8 cellular contexts compared by ENCODE assay signal in the genomic region with DNA sequence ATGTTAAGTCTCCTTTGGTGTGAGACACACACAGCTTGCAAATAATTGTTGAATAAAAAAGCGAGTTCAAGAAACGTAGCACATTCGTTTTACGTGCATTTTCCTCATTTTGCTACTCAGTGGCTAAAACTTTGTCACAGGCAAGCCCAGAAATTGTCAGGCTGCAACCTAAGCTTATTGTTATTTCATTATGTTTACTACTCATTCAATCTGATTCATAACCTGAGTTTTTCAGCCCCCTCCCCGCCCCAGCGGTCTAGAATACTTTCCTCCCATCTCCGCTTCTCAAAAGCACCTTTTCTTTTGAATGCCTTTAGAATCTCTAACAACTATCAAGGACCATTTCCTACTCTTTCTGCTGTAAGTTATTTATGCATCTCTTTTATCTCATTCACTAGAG. TPM values are rescaled to one million over a fixed set of nuclear protein-coding genes. Genes with fewer than 3 reads are reported as not detected.
DNase-seq lines count a peak whose midpoint lies in the region; ATAC-seq, FAIRE-seq and TF ChIP-seq lines count a peak whose summit lies in the region.

No MANE protein-coding gene starts in this region.

- TF ChIP-seq CTCF in OCI-LY7 (conservative IDR thresholded peaks at IDR 0.05; ENCODE audit: low read length) (no peak), H1 (IDR thresholded peaks at IDR 0.05; ENCODE audit: control extremely low read depth in 1 of 3, insufficient read depth in 1 of 3, low read depth in 1 of 3, low read length in 3 of 3) (no peak)

- H3K9ac ChIP-seq in H1 (replicated peaks in 1 of 4; ENCODE audit: extremely low read depth in 1 of 4, low read depth in 3 of 4, low read length in 3 of 4), result peak overlapping the region in 3 of 4 experiments; percentile 78 to 95 (median 89); a peak in 6 of 7 replicates

- no peak overlapping the region for H2BK12ac ChIP-seq in H1 (ENCODE audit: low read depth, low read length)

- H3K9me2 ChIP-seq in OCI-LY7 (ENCODE audit: insufficient read depth, low read length), result no peaks in the 10 kb centered on the region

- peak overlapping the region; percentile 94 for H3K4me3 ChIP-seq in CD4-positive, CD25-positive, alpha-beta regulatory T cell (ENCODE audit: low read depth, low read length)
- H3K4me3 ChIP-seq in OCI-LY7 (ENCODE audit: low read depth, low read length, poor library complexity, severe bottlenecking) (peak overlapping the region; percentile 89), H1 (ENCODE audit: extremely low read depth in 1 of 4, insufficient read depth in 2 of 4, low read depth in 3 of 4, low read length in 4 of 4) (peak overlapping the region; percentile 73 to 96 (median 93)), neuron (ENCODE audit: low read length) (peak overlapping the region; percentile 81)

- no peak for ATAC-seq in CD4-positive, CD25-positive, alpha-beta regulatory T cell (ENCODE audit: low read depth in 2 of 2)
- ATAC-seq in GM19452 (IDR thresholded peaks at IDR 0.05; ENCODE audit: unreplicated experiment) (no peak), HG03565 (IDR thresholded peaks at IDR 0.05; ENCODE audit: unreplicated experiment) (no peak)

- H2BK5ac ChIP-seq in H1 (ENCODE audit: low read depth, low read length), result no peak overlapping the region

- H3K79me2 ChIP-seq in OCI-LY7 (ENCODE audit: insufficient read depth, low read depth, low read length), result peaks cover 57% of the 10 kb centered on the region
- H3K79me2 ChIP-seq in H1 (ENCODE audit: control insufficient read depth in 1 of 2, insufficient read depth in 2 of 2, low read length in 2 of 2), result peaks cover 26 to 56% of the 10 kb centered on the region in 2 experiments

- H3K4me1 ChIP-seq in CD4-positive, CD25-positive, alpha-beta regulatory T cell (ENCODE audit: control insufficient read depth, insufficient read depth, low read length, poor library complexity, severe bottlenecking), result peaks cover 43% of the 10 kb centered on the region
- H3K4me1 ChIP-seq in OCI-LY7 (ENCODE audit: insufficient read depth, low read length, poor library complexity, severe bottlenecking) (peaks cover 41% of the 10 kb centered on the region), H1 (replicated peaks in 1 of 4; ENCODE audit: control insufficient read depth in 3 of 4, insufficient read depth in 4 of 4, low read length in 3 of 4) (peaks cover 0 to 5% (median 0%) of the 10 kb centered on the region in 4 experiments; a peak in 3 of 7 replicates), neuron (ENCODE audit: insufficient read depth, low read length) (peaks cover 17% of the 10 kb centered on the region)

- H3K4ac ChIP-seq in H1 (replicated peaks; ENCODE audit: insufficient read length, low read depth, low read length), result no peak overlapping the region

- POLR2A ChIA-PET in OCI-LY7 (lab: Charles Lee) (no interaction called here), H1 (lab: Charles Lee; ENCODE audit: partially characterized antibody) (interaction anchor here (0.6 to 3.0 kb wide), 4 partner anchors 11 to 259 kb away, joined by 3 to 12 read pairs (median 4); partner anchors contain the start of genes PEX1 and RBM48)

- peak overlapping the region; percentile 88 for H3K27ac ChIP-seq in CD4-positive, CD25-positive, alpha-beta regulatory T cell (ENCODE audit: insufficient read depth, low read length, poor library complexity, severe bottlenecking)
- H3K27ac ChIP-seq in OCI-LY7 (ENCODE audit: low read depth, low read length, poor library complexity, severe bottlenecking) (no peak overlapping the region), H1 (ENCODE audit: low read depth, low read length) (no peak overlapping the region)

- peaks cover 2% of the 10 kb centered on the region for H3K36me3 ChIP-seq in CD4-positive, CD25-positive, alpha-beta regulatory T cell (ENCODE audit: control insufficient read depth, insufficient read depth, low read length)
- H3K36me3 ChIP-seq in OCI-LY7 (ENCODE audit: insufficient read depth, low read length) (peaks cover 44% of the 10 kb centered on the region), H1 (ENCODE audit: control insufficient read depth in 2 of 4, insufficient read depth in 4 of 4, low read length in 3 of 4) (no peaks in the 10 kb centered on the region; a peak in 1 of 8 replicates), neuron (ENCODE audit: insufficient read depth, low read length) (no peaks in the 10 kb centered on the region)

- peak overlapping the region; percentile 89 to 97 (median 96) for H3K27ac Mint-ChIP-seq in CD4-positive, CD25-positive, alpha-beta regulatory T cell

- H3K4me3 Mint-ChIP-seq in CD4-positive, CD25-positive, alpha-beta regulatory T cell, result peak overlapping the region; percentile 86 to 99 (median 94)

- H4K20me1 ChIP-seq in OCI-LY7 (ENCODE audit: insufficient read depth, low read length) (peaks cover 42% of the 10 kb centered on the region), H1 (replicated peaks in 1 of 2; ENCODE audit: control insufficient read depth in 1 of 2, insufficient read depth in 2 of 2, low read length in 2 of 2) (peaks cover 0 to 12% of the 10 kb centered on the region in 2 experiments)

- H3K79me1 ChIP-seq in H1 (ENCODE audit: low read depth, low read length), result 0 out of 2 replicates have a peak, but pooled peaks cover 2% of the 10 kb centered on the region

- no peak overlapping the region for H3K18ac ChIP-seq in H1 (ENCODE audit: extremely low read depth, low read length)

- no peak overlapping the region for H3K14ac ChIP-seq in H1 (ENCODE audit: insufficient read length)

- intact Hi-C loops in OCI-LY7 (cut with micrococcal nuclease; ENCODE audit: unreplicated experiment), result loop anchor here (5.0 kb wide), 1 partner anchor 62 kb away; the partner anchor contains the start of genes PEX1 and RBM48

- TF ChIP-seq RAD21 in H1 (IDR thresholded peaks at IDR 0.05 in 1 of 2, conservative IDR thresholded peaks at IDR 0.05 in 1 of 2; ENCODE audit: low read depth in 2 of 2, low read length in 2 of 2), result no peak

- H3K9me3 ChIP-seq in CD4-positive, CD25-positive, alpha-beta regulatory T cell (ENCODE audit: control insufficient read depth in 2 of 2, low read length in 2 of 2), result no peaks in the 10 kb centered on the region
- peaks cover 14% of the 10 kb centered on the region; the same call in 1 of the 2 replicates for H3K9me3 ChIP-seq in OCI-LY7 (ENCODE audit: low read length)
- no peaks in the 10 kb centered on the region for H3K9me3 ChIP-seq in H1 (ENCODE audit: insufficient read depth in 2 of 2, low read depth in 1 of 2, low read length in 1 of 2)
- H3K9me3 ChIP-seq in neuron (ENCODE audit: low read length), result no peaks in the 10 kb centered on the region

- H2BK120ac ChIP-seq in H1 (replicated peaks; ENCODE audit: low read depth, low read length), result no peak overlapping the region

- no peak overlapping the region for H2BK20ac ChIP-seq in H1 (ENCODE audit: low read length)

- H3K23ac ChIP-seq in H1 (ENCODE audit: insufficient read length), result no peak overlapping the region

- WGBS in H1 (ENCODE audit: extremely low coverage in 1 of 2, insufficient coverage in 1 of 2, insufficient read length in 1 of 2, insufficient replicate concordance in 2 of 2, low coverage in 1 of 2, low lambda C conversion rate in 2 of 2, missing lambda C conversion rate in 1 of 2), 2 experiments, result 55% methylated on average over 7 of the region's 7 CpGs; no CpG with 5 or more reads in 1 of the 2 experiments

- H3K56ac ChIP-seq in H1 (replicated peaks; ENCODE audit: insufficient read length, low read depth, low read length), result no peak overlapping the region

- H3K9me3 Mint-ChIP-seq in CD4-positive, CD25-positive, alpha-beta regulatory T cell, result peaks cover 0 to 8% (median 0%) of the 10 kb centered on the region in 7 donors

- H3K36me3 Mint-ChIP-seq in CD4-positive, CD25-positive, alpha-beta regulatory T cell, result peaks cover 4% of the 10 kb centered on the region

- no peak overlapping the region for H4K91ac ChIP-seq in H1 (replicated peaks; ENCODE audit: insufficient read length, low read length)

- no peak for DNase-seq in CD4-positive, CD25-positive, alpha-beta regulatory T cell
- no peak for DNase-seq in OCI-LY7 (ENCODE audit: low spot score)
- no peak for DNase-seq in H1 (ENCODE audit: low read depth in 1 of 2, low spot score in 2 of 2)
- no peak for DNase-seq in DMS53 treated with DMSO at 0.1 percent for 48 hours (lab: John Stamatoyannopoulos, UW; ENCODE audit: unreplicated experiment)
- DNase-seq in putamen (ENCODE audit: low spot score), result no peak

- FAIRE-seq in H1 (lab: Jason Lieb, UNC), result no peak

- peaks cover 30% of the 10 kb centered on the region for H3K27me3 Mint-ChIP-seq in CD4-positive, CD25-positive, alpha-beta regulatory T cell

- no peak overlapping the region for H2AK5ac ChIP-seq in H1 (ENCODE audit: low read depth, low read length)

- no peak for TF ChIP-seq EP300 in H1 (IDR thresholded peaks at IDR 0.05; ENCODE audit: borderline replicate concordance in 1 of 2, low read depth in 2 of 2, low read length in 2 of 2)

- TSS peak; percentile 48 for BruUV-seq in OCI-LY7 (replicated peaks; lab: Mats Ljungman, UMichigan)

- peak overlapping the region; percentile 83 for H3K4me2 ChIP-seq in OCI-LY7 (ENCODE audit: low read length)
- peak overlapping the region; percentile 74 to 93 for H3K4me2 ChIP-seq in H1 (ENCODE audit: insufficient read depth in 1 of 2, low read depth in 2 of 2, low read length in 2 of 2)

- H3K4me1 Mint-ChIP-seq in CD4-positive, CD25-positive, alpha-beta regulatory T cell, result peaks cover 35 to 63% (median 47%) of the 10 kb centered on the region in 4 donors

- CTCF ChIA-PET in OCI-LY7 (lab: Charles Lee; ENCODE audit: unreplicated experiment) (no interaction called here), H1 (lab: Charles Lee; ENCODE audit: partially characterized antibody) (interaction anchor here (0.8 to 7.6 kb wide), 5 partner anchors 9 to 494 kb away, joined by 3 to 84 read pairs (median 3); no protein-coding TSS in a partner anchor)

- no peak overlapping the region for H4K8ac ChIP-seq in H1 (ENCODE audit: extremely low read depth, insufficient read depth, low read length)

- no peak overlapping the region for H2BK15ac ChIP-seq in H1 (ENCODE audit: low read length)

- no peak for TF ChIP-seq POLR2A in H1 (IDR thresholded peaks at IDR 0.05; ENCODE audit: control extremely low read depth in 1 of 2, low read depth in 2 of 2, low read length in 2 of 2)

- no peak overlapping the region for H2AFZ ChIP-seq in OCI-LY7 (ENCODE audit: low read length)
- no peak overlapping the region for H2AFZ ChIP-seq in H1 (ENCODE audit: low read length)
- H2AFZ ChIP-seq in neuron (ENCODE audit: low read depth, low read length), result no peak overlapping the region

- 0 out of 2 replicates have a peak, but pooled peaks cover 3% of the 10 kb centered on the region for H3K23me2 ChIP-seq in H1 (ENCODE audit: low read depth, low read length)

- H3K27me3 ChIP-seq in CD4-positive, CD25-positive, alpha-beta regulatory T cell (ENCODE audit: control insufficient read depth, insufficient read depth, low read length), result no peaks in the 10 kb centered on the region
- H3K27me3 ChIP-seq in H1 (replicated peaks in 1 of 4; ENCODE audit: control insufficient read depth in 3 of 4, extremely low read depth in 1 of 4, insufficient read depth in 3 of 4, low read length in 3 of 4) (peaks cover 2 to 14% (median 8%) of the 10 kb centered on the region in 4 experiments; a peak in 6 of 7 replicates), neuron (ENCODE audit: insufficient read depth, low read length) (peaks cover 3% of the 10 kb centered on the region)

- H4K5ac ChIP-seq in H1 (ENCODE audit: insufficient read length, low read depth, low read length), result no peak overlapping the region

RNA-seq across cellular contexts. Expression of gene FAM133B, which starts 1.1 kb away (rescaled TPM):
- total RNA-seq in CD4-positive, CD25-positive, alpha-beta regulatory T cell, result 80.6 TPM
- 10 to 100 TPM; 17.5 to 34.0 (median 18.0) TPM for polyA plus RNA-seq in CD4-positive, CD25-positive, alpha-beta regulatory T cell
- total RNA-seq in OCI-LY7 (2014; rRNA removed; shearing (Covaris generic)), result 27.5 and 30.5 TPM in 2 replicates
- total RNA-seq in OCI-LY7 (2022), result 39.3 and 46.8 TPM in 2 replicates
- 38.0 and 39.0 TPM in 2 replicates for total RNA-seq in H1 (2021; fragmentation: NEBNext Ultra II Directional; extraction: Animal tissue kit (Norgen Biotek cat#: 25700))
- polyA plus RNA-seq in H1 (2011; rRNA removed), result 9.0 and 21.7 TPM in 2 replicates
- 21.6 TPM for polyA plus RNA-seq in H1 (2011; cell fraction: cytosol; rRNA removed)
- 19.3 TPM for polyA plus RNA-seq in H1 (2011; cell fraction: nucleus; rRNA removed)
- 20.5 to 36.1 TPM (median 21.9 TPM) in 4 replicates for polyA plus RNA-seq in H1 (2012, experiment 1 of 2)
- 5.1 TPM for polyA plus RNA-seq in H1 (2012, experiment 2 of 2)
- polyA plus RNA-seq in H1 (2013, experiment 1 of 2), result 94.1 TPM
- 93.3 TPM for polyA plus RNA-seq in H1 (2013, experiment 2 of 2)
- 11.2 and 43.1 TPM in 2 replicates for polyA minus RNA-seq in H1 (2011; rRNA and poly(A)+ RNA removed)
- 14.6 TPM for polyA minus RNA-seq in H1 (2011; cell fraction: cytosol; rRNA and poly(A)+ RNA removed)
- 25.2 TPM for polyA minus RNA-seq in H1 (2011; cell fraction: nucleus; rRNA and poly(A)+ RNA removed)
